Comparison of ENCODE assay signal across 25 cellular contexts in genomic region chr2:145854039-145854755, GRCh38.
DNase-seq lines count a peak whose midpoint lies in the region; ATAC-seq, FAIRE-seq and TF ChIP-seq lines count a peak whose summit lies in the region.
"Had no signal": no experiment of that assay in that cellular context is flagged by ENCODE, and none has a peak within 500 bp of the region (broad histone marks: within the 10 kb centered on the region; RNA-seq: fewer than 3 reads in every experiment).

No MANE protein-coding gene starts in this region.

- H3K9me3 ChIP-seq in K562 (replicated peaks; ENCODE audit: control insufficient read depth, insufficient read depth, low read depth, low read length) (no peaks in the 10 kb centered on the region), left ventricle myocardium inferior (replicated peaks) (no peaks in the 10 kb centered on the region)
- H3K9me3 ChIP-seq: BE2C, BLaER1 had no signal

- WGBS in K562 (ENCODE audit: insufficient coverage, low coverage, missing lambda C conversion rate): 30% methylated on average over 4 of the region's 4 CpGs

- H3K4me3 ChIP-seq in K562: no peak overlapping the region
- no peak overlapping the region for H3K4me3 ChIP-seq in left ventricle myocardium inferior
- H3K4me3 ChIP-seq: BLaER1, GM12878 had no signal

- H3K9ac ChIP-seq in K562 (ENCODE audit: insufficient read depth in 1 of 2, low read depth in 2 of 2, low read length in 2 of 2): no peak overlapping the region
- H3K9ac ChIP-seq: BLaER1 had no signal

- H2AFZ ChIP-seq in K562 (ENCODE audit: low read depth, low read length): 0 out of 2 replicates have a peak overlapping the region, but pooled peaks have one; percentile 9

- BruUV-seq in K562 (replicated peaks; lab: Mats Ljungman, UMichigan): no TSS peak

- CTCF ChIA-PET in K562 (lab: Yijun Ruan, JAX; ENCODE audit: low intra/inter-chr PET ratio): no interaction called here

- H3K27ac ChIP-seq in K562 (ENCODE audit: extremely low read depth, low read depth, low read length) (no peak overlapping the region; the same call in 2 of the 3 replicates), left ventricle myocardium inferior (replicated peaks) (no peak overlapping the region)
- H3K27ac ChIP-seq: BLaER1 had no signal

- ATAC-seq in K562: peak; percentile 67
- ATAC-seq in HG03469 (IDR thresholded peaks at IDR 0.05; ENCODE audit: unreplicated experiment): no peak
- ATAC-seq: GM12878 had no signal

- H3K9me1 ChIP-seq in K562 (ENCODE audit: control insufficient read depth, insufficient read depth, low read length): no peaks in the 10 kb centered on the region

- TF ChIP-seq POLR2A in K562 (conservative IDR thresholded peaks at IDR 0.05): no peak

- POLR2A ChIA-PET in K562 (lab: Yijun Ruan, JAX): no interaction called here

- intact Hi-C loops in K562 (cut with micrococcal nuclease) (no loop called here), left ventricle myocardium inferior (cut with micrococcal nuclease) (no loop called here)

- TF ChIP-seq CTCF in K562 (IDR thresholded peaks at IDR 0.05 in 2 of 3, conservative IDR thresholded peaks at IDR 0.05 in 1 of 3; ENCODE audit: insufficient read depth in 2 of 3, low read depth in 1 of 3, low read length in 3 of 3) (no peak), left ventricle myocardium inferior (IDR thresholded peaks at IDR 0.05; ENCODE audit: borderline replicate concordance) (no peak)

- no peaks in the 10 kb centered on the region for H3K27me3 ChIP-seq in K562 (ENCODE audit: control insufficient read depth in 2 of 2, insufficient read depth in 2 of 2, low read length in 2 of 2)
- no peaks in the 10 kb centered on the region for H3K27me3 ChIP-seq in left ventricle myocardium inferior (ENCODE audit: low read depth)
- H3K27me3 ChIP-seq: BE2C, BLaER1 had no signal

- no peak for TF ChIP-seq RAD21 in K562 (CRISPR knock-in tag; conservative IDR thresholded peaks at IDR 0.05 in 1 of 2, IDR thresholded peaks at IDR 0.05 in 1 of 2)

- no peak for FAIRE-seq in K562 (lab: Jason Lieb, UNC)
- FAIRE-seq: A204.1, GM12878, GM12892, GM18507 had no signal

- no peaks in the 10 kb centered on the region for H4K20me1 ChIP-seq in K562 (replicated peaks; ENCODE audit: control insufficient read depth, insufficient read depth, low read length)
- H4K20me1 ChIP-seq: BLaER1 had no signal

- H3K4me2 ChIP-seq in K562 (ENCODE audit: insufficient read depth, low read length): no peak overlapping the region
- H3K4me2 ChIP-seq: BLaER1 had no signal

- no peaks in the 10 kb centered on the region for H3K79me2 ChIP-seq in K562 (ENCODE audit: control insufficient read depth, insufficient read depth, low read length)

- no peak for TF ChIP-seq EP300 in K562 (IDR thresholded peaks at IDR 0.05; ENCODE audit: low read length)

- peak; percentile 2 for DNase-seq in SK-N-DZ (ENCODE audit: low spot score)
- peak in 1 of 4 experiments; percentile 37 for DNase-seq in K562 (ENCODE audit: extremely low read depth in 1 of 4, low spot score in 3 of 4)
- no peak for DNase-seq in NK-92 treated with Interleukin-12 subunit alpha and Interleukin-12 subunit beta, amount 100 ng/mL, for 24 hours (lab: John Stamatoyannopoulos, UW)
- DNase-seq in left ventricle myocardium inferior: no peak
- DNase-seq: 8988T; ACHN; BE2C; C1 segment of cervical spinal cord; CD4-positive, alpha-beta memory T cell; CD4-positive, CD25-positive, alpha-beta regulatory T cell; CD8-positive, alpha-beta memory T cell; COR-L47; DMS 273 treated with DMSO at 0.1 percent for 48 hours; DMS153; DMS53; DMS79; DND-41; EL; GDM1 had no signal

- H3K36me3 ChIP-seq in K562 (ENCODE audit: control insufficient read depth, insufficient read depth, low read length) (no peaks in the 10 kb centered on the region), left ventricle myocardium inferior (no peaks in the 10 kb centered on the region)
- H3K36me3 ChIP-seq: BE2C, BLaER1 had no signal

- H3K4me1 ChIP-seq in K562 (replicated peaks in 1 of 2; ENCODE audit: control insufficient read depth in 2 of 2, insufficient read depth in 2 of 2, low read length in 2 of 2) (no peaks in the 10 kb centered on the region), left ventricle myocardium inferior (no peaks in the 10 kb centered on the region)
- H3K4me1 ChIP-seq: BE2C, BLaER1 had no signal

- in situ Hi-C loops in K562 (cut with MboI): no loop called here

TF ChIP-seq in K562, 482 proteins besides CTCF, POLR2A, EP300 and RAD21 (continues in another document):
- TF ChIP-seq PTRF (tag; IDR thresholded peaks at IDR 0.05) (no peak), BRD4 (IDR thresholded peaks at IDR 0.05) (no peak), MECOM (CRISPR knock-in tag; IDR thresholded peaks at IDR 0.05) (peak; percentile 81; the same call in 1 of the 2 replicates), TEAD4 (IDR thresholded peaks at IDR 0.05; ENCODE audit: low read length) (no peak), TEAD4 (CRISPR knock-in tag; IDR thresholded peaks at IDR 0.05; ENCODE audit: borderline replicate concordance) (no peak), HEY1 (CRISPR knock-in tag; IDR thresholded peaks at IDR 0.05; ENCODE audit: borderline replicate concordance) (no peak), HOXB6 (CRISPR knock-in tag; IDR thresholded peaks at IDR 0.05; ENCODE audit: borderline replicate concordance) (no peak), TCFL5 (CRISPR knock-in tag; conservative IDR thresholded peaks at IDR 0.05) (no peak), FOXA1 (IDR thresholded peaks at IDR 0.05; ENCODE audit: borderline replicate concordance) (no peak), ELK3 (CRISPR knock-in tag; IDR thresholded peaks at IDR 0.05) (no peak), RAD51 (IDR thresholded peaks at IDR 0.05; ENCODE audit: borderline replicate concordance, low read depth) (no peak), ZNF740 (CRISPR knock-in tag; IDR thresholded peaks at IDR 0.05) (no peak), ZNF740 (tag; IDR thresholded peaks at IDR 0.05) (peak in 1 of 2 experiments; percentile 96; a peak in 2 of 4 replicates), BCOR (IDR thresholded peaks at IDR 0.05) (no peak), ZNF668 (CRISPR knock-in tag; IDR thresholded peaks at IDR 0.05) (no peak; the same call in 1 of the 2 replicates), ZNF699 (CRISPR knock-in tag; IDR thresholded peaks at IDR 0.05; ENCODE audit: insufficient replicate concordance) (no peak), PRDM10 (IDR thresholded peaks at IDR 0.05; ENCODE audit: partially characterized antibody) (no peak), ZSCAN32 (CRISPR knock-in tag; IDR thresholded peaks at IDR 0.05) (no peak), ZNF277 (CRISPR knock-in tag; IDR thresholded peaks at IDR 0.05; ENCODE audit: borderline replicate concordance) (no peak)
